Comparison of ENCODE assay signal across 1 cellular context in genomic region chr12:54133663-54134375, GRCh38.
TF ChIP-seq lines count a peak whose summit lies in the region.

No MANE protein-coding gene starts in this region.

TF ChIP-seq in GM23338, 12 proteins besides CTCF, POLR2A, EP300 and RAD21 (continued from another document):
- TF ChIP-seq REST (IDR thresholded peaks at IDR 0.05; ENCODE audit: unreplicated experiment), result no peak
